ENCODE assay signal across 6 cellular contexts in the genomic region with DNA sequence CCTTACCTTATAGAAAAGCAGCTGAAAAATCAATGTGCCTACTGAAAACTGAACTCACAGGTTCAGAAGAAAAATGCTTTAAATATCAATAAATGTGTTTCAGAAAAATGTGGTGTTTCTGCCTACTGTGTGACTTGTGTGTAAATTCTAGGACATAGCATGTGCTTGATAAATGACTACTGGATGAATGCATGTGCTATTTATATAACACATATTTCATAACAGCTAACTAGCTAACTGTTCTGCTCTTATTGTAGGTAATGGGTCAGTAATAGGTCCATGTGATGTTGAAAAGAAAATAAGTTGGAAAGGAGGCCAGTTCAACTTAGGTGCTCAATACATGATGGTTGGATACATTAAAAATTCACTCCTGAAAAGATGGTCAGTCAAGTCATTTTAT.
"Had no signal": no experiment of that assay in that cellular context is flagged by ENCODE, and none has a peak within 500 bp of the region (broad histone marks: within the 10 kb centered on the region; RNA-seq: fewer than 3 reads in every experiment).

No MANE protein-coding gene starts in this region.

- ATAC-seq: K562 had no signal

- H3K27ac Mint-ChIP-seq: IgD-negative memory B cell had no signal

- FAIRE-seq: HTR-8/SVneo, K562 had no signal

- H3K27me3 Mint-ChIP-seq: IgD-negative memory B cell had no signal

- DNase-seq: IMR-90, KBM-7 had no signal

- H3K4me3 Mint-ChIP-seq: IgD-negative memory B cell had no signal

- H3K27ac ChIP-seq: HL-60 had no signal

- H3K4me3 ChIP-seq: K562 had no signal

- H3K36me3 Mint-ChIP-seq: IgD-negative memory B cell had no signal

- H3K4me1 Mint-ChIP-seq: IgD-negative memory B cell had no signal
